ENCODE assay signal across 26 cellular contexts in genomic region chr20:33622705-33623390, GRCh38. TPM values are rescaled to one million over a fixed set of nuclear protein-coding genes. Genes with fewer than 3 reads are reported as not detected.
"Had no signal": no experiment of that assay in that cellular context is flagged by ENCODE, and none has a peak within 500 bp of the region (broad histone marks: within the 10 kb centered on the region; RNA-seq: fewer than 3 reads in every experiment).

No MANE protein-coding gene starts in this region.

- ATAC-seq: activated CD8-positive, alpha-beta T cell treated with anti-CD3 and anti-CD28 coated beads, Interleukin-2, amount 10 ng/mL, durations not matched to agents 7 days and 5 days; activated T-helper 17 cell treated with anti-CD3 and anti-CD28 coated beads, Interleukin-2, amount 50 U/mL, for 72 hours; gastrocnemius medialis; sciatic nerve; stimulated activated effector memory CD8-positive, alpha-beta T cell treated with anti-CD3 and anti-CD28 coated beads, Interleukin-12 subunit alpha, Interleukin-12 subunit beta, amount 100 ng/mL, for 72 hours; stimulated activated naive CD8-positive, alpha-beta T cell treated with anti-CD3 and anti-CD28 coated beads, Interleukin-15, amount 100 ng/mL, for 72 hours had no signal

- H3K4me1 Mint-ChIP-seq: nephron progenitor cell; stimulated activated naive CD8-positive, alpha-beta T cell treated with anti-CD3 and anti-CD28 coated beads, Interleukin-15, amount 100 ng/mL, for 72 hours had no signal

- H3K27ac Mint-ChIP-seq: activated CD8-positive, alpha-beta T cell treated with anti-CD3 and anti-CD28 coated beads, Interleukin-2, amount 10 ng/mL, durations not matched to agents 7 days and 5 days; activated naive CD8-positive, alpha-beta T cell treated with anti-CD3 and anti-CD28 coated beads for 36 hours; activated T-helper 17 cell treated with anti-CD3 and anti-CD28 coated beads, Interleukin-2, amount 50 U/mL, for 72 hours; memory B cell; nephron progenitor cell; stimulated activated effector memory CD8-positive, alpha-beta T cell treated with anti-CD3 and anti-CD28 coated beads, Interleukin-12 subunit alpha, Interleukin-12 subunit beta, amount 100 ng/mL, for 72 hours had no signal

- H3K27ac ChIP-seq: esophagus squamous epithelium, gastrocnemius medialis, parathyroid adenoma, tibial artery had no signal

- H3K9me3 Mint-ChIP-seq: activated naive CD8-positive, alpha-beta T cell treated with anti-CD3 and anti-CD28 coated beads for 36 hours; activated T-helper 17 cell treated with anti-CD3 and anti-CD28 coated beads, Interleukin-2, amount 50 U/mL, for 72 hours; memory B cell; nephron progenitor cell; stimulated activated effector memory CD8-positive, alpha-beta T cell treated with anti-CD3 and anti-CD28 coated beads, Interleukin-12 subunit alpha, Interleukin-12 subunit beta, amount 100 ng/mL, for 72 hours; stimulated activated naive CD8-positive, alpha-beta T cell treated with anti-CD3 and anti-CD28 coated beads, Interleukin-15, amount 100 ng/mL, for 72 hours had no signal

- DNase-seq: activated CD4-positive, alpha-beta T cell treated with anti-CD3 and anti-CD28 coated beads for 1 hour; activated CD4-positive, alpha-beta T cell treated with anti-CD3 and anti-CD28 coated beads, Interleukin-2, amount 50 U/mL, for 1 hour; activated CD8-positive, alpha-beta T cell treated with anti-CD3 and anti-CD28 coated beads, Interleukin-2, amount 10 ng/mL, durations not matched to agents 7 days and 5 days; activated naive CD4-positive, alpha-beta T cell; activated naive CD8-positive, alpha-beta T cell treated with anti-CD3 and anti-CD28 coated beads for 36 hours; central memory CD4-positive, alpha-beta T cell; dermis blood vessel endothelial cell; effector CD8-positive, alpha-beta T cell; esophagus squamous epithelium; gastrocnemius medialis; hypothalamus; nephron progenitor cell; nucleus accumbens; small intestine; stimulated activated CD4-positive, alpha-beta T cell treated with anti-CD3 and anti-CD28 coated beads, Interleukin-2, amount 100 ng/mL, for 24 hours; stimulated activated naive CD8-positive, alpha-beta T cell treated with anti-CD3 and anti-CD28 coated beads, Interleukin-15, amount 100 ng/mL, for 72 hours; T-helper 2 cell; tibial artery had no signal

- H3K9me3 ChIP-seq: esophagus squamous epithelium, gastrocnemius medialis, tibial artery had no signal

- H3K9ac ChIP-seq: parathyroid adenoma had no signal

- H2AFZ ChIP-seq: parathyroid adenoma had no signal

- H3K27me3 ChIP-seq: esophagus squamous epithelium, gastrocnemius medialis, tibial artery had no signal

- H3K27me3 Mint-ChIP-seq: activated naive CD8-positive, alpha-beta T cell treated with anti-CD3 and anti-CD28 coated beads for 36 hours; activated T-helper 17 cell treated with anti-CD3 and anti-CD28 coated beads, Interleukin-2, amount 50 U/mL, for 72 hours; memory B cell; stimulated activated naive CD8-positive, alpha-beta T cell treated with anti-CD3 and anti-CD28 coated beads, Interleukin-15, amount 100 ng/mL, for 72 hours had no signal

- H3K4me3 ChIP-seq: esophagus squamous epithelium, gastrocnemius medialis, tibial artery had no signal

- H3K4me1 ChIP-seq: esophagus squamous epithelium, gastrocnemius medialis, parathyroid adenoma, tibial artery had no signal

- H3K4me3 Mint-ChIP-seq: activated CD8-positive, alpha-beta T cell treated with anti-CD3 and anti-CD28 coated beads, Interleukin-2, amount 10 ng/mL, durations not matched to agents 7 days and 5 days; activated naive CD8-positive, alpha-beta T cell treated with anti-CD3 and anti-CD28 coated beads for 36 hours; activated T-helper 17 cell treated with anti-CD3 and anti-CD28 coated beads, Interleukin-2, amount 50 U/mL, for 72 hours; memory B cell; nephron progenitor cell; stimulated activated effector memory CD8-positive, alpha-beta T cell treated with anti-CD3 and anti-CD28 coated beads, Interleukin-12 subunit alpha, Interleukin-12 subunit beta, amount 100 ng/mL, for 72 hours; stimulated activated naive CD8-positive, alpha-beta T cell treated with anti-CD3 and anti-CD28 coated beads, Interleukin-15, amount 100 ng/mL, for 72 hours had no signal

RNA-seq across cellular contexts. Expression of gene C20orf144, which starts 39.3 kb away (rescaled TPM):
- total RNA-seq: dermis blood vessel endothelial cell, endothelial cell of umbilical vein, esophagus squamous epithelium, gastrocnemius medialis, lower leg skin, sciatic nerve, urinary bladder had no signal
- polyA plus RNA-seq: endothelial cell of umbilical vein had no signal
